34 cellular contexts compared by ENCODE assay signal in the genomic region with DNA sequence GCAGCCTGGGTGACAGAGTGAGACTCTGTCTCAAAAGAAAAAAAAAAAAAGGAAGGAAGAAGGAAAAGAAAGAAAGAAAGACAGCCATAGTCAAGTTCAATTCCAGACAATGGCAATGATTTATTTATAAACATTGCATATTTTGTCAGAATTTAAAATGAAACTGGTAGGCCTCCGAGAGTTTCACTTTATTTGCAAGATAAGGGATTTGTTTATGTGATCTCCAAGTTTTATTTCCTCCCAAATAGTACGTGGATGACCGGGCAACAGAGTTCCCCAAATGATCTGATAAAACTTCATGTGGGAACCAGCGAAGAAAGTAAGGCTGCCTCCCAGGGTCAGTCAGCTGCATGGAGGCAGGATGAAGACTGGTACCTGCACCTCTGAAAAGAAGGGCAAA. TPM values are rescaled to one million over a fixed set of nuclear protein-coding genes. Genes with fewer than 3 reads are reported as not detected.
"Had no signal": no experiment of that assay in that cellular context is flagged by ENCODE, and none has a peak within 500 bp of the region (broad histone marks: within the 10 kb centered on the region; RNA-seq: fewer than 3 reads in every experiment).

No MANE protein-coding gene starts in this region.

- H3K36me3 ChIP-seq: left lung, lower lobe of right lung, neural progenitor cell, neutrophil, sigmoid colon, spleen, suprapubic skin, thoracic aorta, tibial artery, upper lobe of right lung had no signal

- H3K4me2 ChIP-seq: neural progenitor cell had no signal

- FAIRE-seq: islet of Langerhans, kidney, small intestine, urothelium cell line had no signal

- DNase-seq: hippocampal formation; immature natural killer cell; kidney; left colon; left lung; lower lobe of right lung; mammary epithelial cell; mesenchymal stem cell; naive B cell; natural killer cell; nephron progenitor cell; occipital lobe; right cardiac atrium; sigmoid colon; small intestine; spleen; stimulated activated CD4-positive, alpha-beta T cell treated with anti-CD3 and anti-CD28 coated beads, Interleukin-4, amount 100 ng/mL, for 24 hours; stimulated activated naive CD4-positive, alpha-beta T cell; tibial artery; trophoblast cell; upper lobe of right lung had no signal

- H3K4me1 ChIP-seq: left lung, lower lobe of right lung, neural progenitor cell, suprapubic skin, tibial artery had no signal

- ATAC-seq: left colon; left lung; lower lobe of right lung; natural killer cell; right cardiac atrium; stimulated activated effector memory CD8-positive, alpha-beta T cell treated with anti-CD3 and anti-CD28 coated beads, Interleukin-12 subunit alpha, Interleukin-12 subunit beta, amount 100 ng/mL, for 72 hours; upper lobe of right lung had no signal

- H3K9ac ChIP-seq: neural progenitor cell had no signal

- H3K27ac ChIP-seq: left lung, lower lobe of right lung, neural progenitor cell, neutrophil, sigmoid colon, spleen, suprapubic skin, thoracic aorta, tibial artery, upper lobe of right lung had no signal

- H3K4me3 ChIP-seq: left lung, lower lobe of right lung, neural progenitor cell, sigmoid colon, spleen, suprapubic skin, thoracic aorta, tibial artery, upper lobe of right lung had no signal

- H2AFZ ChIP-seq: neural progenitor cell had no signal

- H3K9me3 ChIP-seq: left lung, lower lobe of right lung, neutrophil, sigmoid colon, spleen, suprapubic skin, thoracic aorta, tibial artery, upper lobe of right lung had no signal

- H3K27me3 ChIP-seq: left lung, neural progenitor cell, neutrophil, sigmoid colon, spleen, suprapubic skin, tibial artery, upper lobe of right lung had no signal

RNA-seq across cellular contexts. Expression of gene MOBP, which starts 28.6 kb away (rescaled TPM):
- total RNA-seq: liver, mammary epithelial cell, mesothelial cell of epicardium, natural killer cell, osteocyte, progenitor cell of endocrine pancreas, renal cortical epithelial cell, sigmoid colon, subcutaneous adipose tissue, suprapubic skin, thoracic aorta, upper lobe of right lung had no signal
- polyA plus RNA-seq: immature natural killer cell, liver, mammary epithelial cell, spleen had no signal
